In the genomic region with DNA sequence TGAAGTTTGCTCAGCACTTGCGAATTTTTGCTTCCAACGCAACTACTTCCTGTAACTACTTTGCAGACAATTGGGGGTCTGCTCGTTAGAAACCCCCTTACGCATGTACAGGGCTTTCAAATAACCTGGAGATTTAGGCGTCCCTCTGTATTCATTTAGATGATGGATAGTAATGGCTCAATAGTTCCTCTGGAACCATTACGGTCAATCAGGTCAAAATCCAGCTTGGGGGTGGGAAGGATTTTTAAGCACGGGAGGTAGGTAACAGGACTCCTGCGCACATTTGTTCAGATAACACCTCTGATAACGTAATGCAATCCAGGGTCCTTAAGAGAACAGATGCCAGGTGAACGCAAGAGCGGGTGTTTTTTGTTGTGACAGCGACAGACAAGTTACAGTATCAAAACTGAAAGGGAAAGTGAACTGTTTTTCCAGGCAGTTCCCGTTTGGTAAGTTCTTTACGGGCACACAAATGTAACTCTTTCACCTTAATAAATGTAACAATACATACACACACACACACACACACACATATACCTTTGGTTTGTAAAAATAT, we compare ENCODE assay signal across 9 cellular contexts. TPM values are rescaled to one million over a fixed set of nuclear protein-coding genes. Genes with fewer than 3 reads are reported as not detected.
DNase-seq lines count a peak whose midpoint lies in the region; ATAC-seq and FAIRE-seq lines count a peak whose summit lies in the region.
"Had no signal": no experiment of that assay in that cellular context is flagged by ENCODE, and none has a peak within 500 bp of the region (broad histone marks: within the 10 kb centered on the region; RNA-seq: fewer than 3 reads in every experiment).

No MANE protein-coding gene starts in this region.

- H3K9me3 Mint-ChIP-seq in activated naive CD4-positive, alpha-beta T cell treated with anti-CD3 and anti-CD28 coated beads, Interleukin-2, amount 50 U/mL, for 24 hours, result no peaks in the 10 kb centered on the region

- no peak overlapping the region for H3K27ac ChIP-seq in substantia nigra (ENCODE audit: low read depth, low read length, poor library complexity, severe bottlenecking)
- H3K27ac ChIP-seq: foreskin keratinocyte had no signal

- no peaks in the 10 kb centered on the region for H3K36me3 Mint-ChIP-seq in activated naive CD4-positive, alpha-beta T cell treated with anti-CD3 and anti-CD28 coated beads, Interleukin-2, amount 50 U/mL, for 24 hours

- peak overlapping the region; percentile 80 for H3K27ac Mint-ChIP-seq in activated naive CD4-positive, alpha-beta T cell treated with anti-CD3 and anti-CD28 coated beads, Interleukin-2, amount 50 U/mL, for 24 hours

- DNase-seq in activated naive CD4-positive, alpha-beta T cell treated with anti-CD3 and anti-CD28 coated beads, Interleukin-2, amount 50 U/mL, for 16 hours, result no peak
- peak; percentile 41 for DNase-seq in NCI-H748 treated with DMSO at 0.1 percent for 48 hours (lab: John Stamatoyannopoulos, UW)
- peak; percentile 41 for DNase-seq in myocyte (ENCODE audit: low read depth)
- no peak for DNase-seq in substantia nigra (lab: John Stamatoyannopoulos, UW)
- DNase-seq in activated gamma-delta T cell (lab: John Stamatoyannopoulos, UW), result no peak

- peaks cover 36% of the 10 kb centered on the region for H3K27me3 Mint-ChIP-seq in activated naive CD4-positive, alpha-beta T cell treated with anti-CD3 and anti-CD28 coated beads, Interleukin-2, amount 50 U/mL, for 24 hours

- peak overlapping the region; percentile 95 for H3K4me3 Mint-ChIP-seq in activated naive CD4-positive, alpha-beta T cell treated with anti-CD3 and anti-CD28 coated beads, Interleukin-2, amount 50 U/mL, for 24 hours

- peaks cover 41% of the 10 kb centered on the region for H3K4me1 Mint-ChIP-seq in activated naive CD4-positive, alpha-beta T cell treated with anti-CD3 and anti-CD28 coated beads, Interleukin-2, amount 50 U/mL, for 24 hours

- ATAC-seq in GM21360 (IDR thresholded peaks at IDR 0.05; ENCODE audit: unreplicated experiment), result no peak

- peak; percentile 43 for FAIRE-seq in colon (lab: Jason Lieb, UNC)

RNA-seq across cellular contexts. Expression of gene OSR1, which starts 3.7 kb away (rescaled TPM):
- 2.5 TPM in 2 replicates for total RNA-seq in myocyte
- polyA plus RNA-seq in myocyte (2012), result 1.7 TPM

Comparison
In these comparisons a context has a peak if more than half of its experiments do, and no peak if none do; other contexts are left out.
1. DNase-seq: peak in NCI-H748 treated with DMSO at 0.1 percent for 48 hours (single experiment) and myocyte (single experiment); none in activated naive CD4-positive, alpha-beta T cell treated with anti-CD3 and anti-CD28 coated beads, Interleukin-2, amount 50 U/mL, for 16 hours (single experiment), substantia nigra (0 of 49) and activated gamma-delta T cell (single experiment).